8 cellular contexts compared by ENCODE assay signal in the genomic region with DNA sequence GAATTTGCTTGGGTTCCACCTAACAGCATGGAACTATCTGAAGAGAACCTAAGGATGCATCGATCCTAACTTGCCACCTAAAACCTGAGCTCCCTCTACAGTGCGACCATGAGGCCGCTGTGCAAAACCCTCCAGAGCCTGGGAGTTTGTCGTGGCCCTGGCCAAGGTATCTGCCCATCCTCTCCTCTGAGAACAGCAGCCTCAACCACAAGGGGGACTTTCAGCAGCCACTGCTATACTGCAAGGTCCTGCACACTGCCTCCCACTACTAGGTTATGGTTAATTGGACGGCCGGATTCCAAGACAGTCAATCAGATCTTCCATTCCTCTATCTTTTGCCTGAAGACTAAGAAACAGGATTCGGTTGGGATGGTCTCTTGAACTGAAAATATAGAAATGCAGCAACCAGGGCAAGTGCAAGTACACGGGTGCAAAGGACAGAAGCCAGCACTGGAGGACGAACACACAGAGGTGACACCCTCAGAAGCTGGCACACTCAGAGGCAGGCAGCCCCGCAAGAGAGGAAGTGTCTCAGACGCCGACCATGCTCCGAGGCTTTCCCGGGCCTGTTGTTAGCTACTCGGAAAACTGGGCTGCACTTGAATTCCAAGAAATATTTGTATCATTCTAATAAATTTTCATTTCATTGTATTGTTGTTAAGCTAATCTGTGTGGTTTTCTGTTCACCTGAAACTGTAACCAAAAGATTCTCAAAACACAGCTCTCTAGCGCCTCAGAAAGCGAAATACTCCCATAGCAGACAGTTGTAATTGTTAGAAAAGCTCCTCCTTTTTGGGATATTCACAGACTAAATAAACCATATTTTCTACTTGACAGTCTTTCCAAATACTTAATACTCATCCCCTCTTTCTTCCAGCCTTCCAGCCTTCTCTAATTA.
A peak's percentile ranks its signal among the peaks of the same experiment; 100 is the strongest.
DNase-seq lines count a peak whose midpoint lies in the region; ATAC-seq and TF ChIP-seq lines count a peak whose summit lies in the region.

No MANE protein-coding gene starts in this region.

- peaks cover 0 to 2% (median 0%) of the 10 kb centered on the region in 3 donors for H3K36me3 ChIP-seq in esophagus squamous epithelium

- intact Hi-C loops in esophagus squamous epithelium (cut with DNase I): no loop called here

- H3K4me1 ChIP-seq in esophagus squamous epithelium: peaks cover 13 to 90% (median 28%) of the 10 kb centered on the region in 3 donors

- no peak for ATAC-seq in GM19023 (IDR thresholded peaks at IDR 0.05; ENCODE audit: unreplicated experiment)
- ATAC-seq in GM18517 (IDR thresholded peaks at IDR 0.05; ENCODE audit: unreplicated experiment): no peak
- ATAC-seq in HG02798 (IDR thresholded peaks at IDR 0.05; ENCODE audit: poor library complexity, unreplicated experiment): no peak
- ATAC-seq in HG03139 (IDR thresholded peaks at IDR 0.05; ENCODE audit: unreplicated experiment): no peak

- peak; percentile 63 for DNase-seq in HCEC 1CT
- peak; percentile 66 to 70 for DNase-seq in activated CD4-positive, alpha-beta T cell treated with anti-CD3 and anti-CD28 coated beads for 4 hours
- DNase-seq in esophagus squamous epithelium (lab: John Stamatoyannopoulos, UW): no peak
- no peak for DNase-seq in retinal pigment epithelial cell (ENCODE audit: low read depth)

- no peaks in the 10 kb centered on the region for H3K9me3 ChIP-seq in esophagus squamous epithelium

- TF ChIP-seq POLR2A in esophagus squamous epithelium (IDR thresholded peaks at IDR 0.05): no peak

- WGBS in esophagus squamous epithelium, 2 donors: 44 to 58% methylated on average over 13 to 17 of the region's 17 CpGs

- peak overlapping the region in 3 of 4 donors; percentile 64 to 75 (median 69) for H3K27ac ChIP-seq in esophagus squamous epithelium

- peak overlapping the region in 1 of 4 donors; percentile 19 for H3K4me3 ChIP-seq in esophagus squamous epithelium
- no peak overlapping the region for H3K4me3 ChIP-seq in retinal pigment epithelial cell (ENCODE audit: low read length)

- TF ChIP-seq CTCF in esophagus squamous epithelium (IDR thresholded peaks at IDR 0.05): peak in 2 of 6 experiments; percentile 8 to 20
- peak; percentile 66 for TF ChIP-seq CTCF in retinal pigment epithelial cell (conservative IDR thresholded peaks at IDR 0.05; ENCODE audit: low read depth, low read length)

- H3K27me3 ChIP-seq in esophagus squamous epithelium: no peaks in the 10 kb centered on the region

Comparison
In these comparisons a context has a peak if more than half of its experiments do, and no peak if none do; other contexts are left out.
1. DNase-seq: peak in HCEC 1CT (single experiment) and activated CD4-positive, alpha-beta T cell treated with anti-CD3 and anti-CD28 coated beads for 4 hours (2 of 2); none in esophagus squamous epithelium (single experiment) and retinal pigment epithelial cell (single experiment).